8 cellular contexts compared by ENCODE assay signal in the genomic region with DNA sequence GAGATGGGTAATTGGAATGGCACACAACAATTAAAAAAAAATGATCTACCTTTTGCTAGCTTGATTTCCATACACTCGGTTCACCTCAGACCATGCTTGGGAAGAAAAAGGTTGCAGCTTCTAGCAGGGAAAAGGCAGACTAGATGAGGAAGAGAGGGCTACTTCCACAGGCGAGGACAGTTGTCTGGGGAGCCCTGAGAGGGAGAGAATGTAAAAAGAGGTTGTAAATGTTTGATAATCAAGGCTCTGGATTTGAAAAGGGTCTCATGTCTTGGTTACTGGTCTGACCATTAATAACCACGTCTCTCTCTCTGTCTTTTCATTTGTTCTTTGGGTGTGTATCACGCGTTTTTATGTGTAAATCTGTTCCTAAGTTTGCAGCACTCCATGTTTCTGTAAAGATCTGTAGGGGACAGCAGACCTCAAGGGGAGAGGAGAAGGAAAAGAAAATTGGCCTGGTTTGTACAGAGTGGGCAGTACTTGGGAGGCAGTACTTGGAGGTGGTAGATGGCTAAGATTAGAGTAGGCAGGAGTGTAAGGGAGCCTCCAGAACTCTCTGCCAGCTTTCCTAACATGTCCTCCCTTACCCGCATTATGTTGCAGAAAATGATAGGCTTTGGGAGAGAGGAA. TPM values are rescaled to one million over a fixed set of nuclear protein-coding genes. Genes with fewer than 3 reads are reported as not detected.
A peak's percentile ranks its signal among the peaks of the same experiment; 100 is the strongest.
DNase-seq lines count a peak whose midpoint lies in the region; ATAC-seq and TF ChIP-seq lines count a peak whose summit lies in the region.

No MANE protein-coding gene starts in this region.

- no peaks in the 10 kb centered on the region for H3K27me3 Mint-ChIP-seq in naive thymus-derived CD8-positive, alpha-beta T cell

- TF ChIP-seq CTCF in RWPE1 (conservative IDR thresholded peaks at IDR 0.05; ENCODE audit: low read depth) (no peak), epithelial cell of proximal tubule (conservative IDR thresholded peaks at IDR 0.05; ENCODE audit: low read depth, low read length) (no peak)

- DNase-seq in NCI-H2171 treated with DMSO at 0.1 percent for 48 hours (lab: John Stamatoyannopoulos, UW) (peak; percentile 4), NCI-H2171 (lab: John Stamatoyannopoulos, UW) (no peak), RWPE1 (ENCODE audit: low spot score) (no peak), epithelial cell of proximal tubule (ENCODE audit: low read depth) (no peak), DMS79 treated with DMSO at 0.1 percent for 48 hours (lab: John Stamatoyannopoulos, UW) (no peak), T-helper 9 cell (no peak)
- no peak for DNase-seq in naive thymus-derived CD8-positive, alpha-beta T cell

- peak overlapping the region; percentile 79 for H3K4me3 ChIP-seq in epithelial cell of proximal tubule (ENCODE audit: low read depth, low read length)

- POLR2A ChIA-PET in RWPE1 (lab: Yijun Ruan, JAX; ENCODE audit: low non-redundant PET): no interaction called here
- POLR2A ChIA-PET in naive thymus-derived CD8-positive, alpha-beta T cell (lab: Charles Lee): interaction anchor here (0.6 to 2.6 kb wide), 4 partner anchors 13 to 669 kb away, joined by 3 to 15 read pairs (median 6); a partner anchor contains a TSS

- H3K27ac Mint-ChIP-seq in naive thymus-derived CD8-positive, alpha-beta T cell: peak overlapping the region; percentile 96 to 99 (median 98)

- CTCF ChIA-PET in RWPE1 (lab: Yijun Ruan, JAX): no interaction called here

- peak overlapping the region; percentile 66 for H3K27ac ChIP-seq in RWPE1

- peaks cover 0 to 11% (median 7%) of the 10 kb centered on the region in 3 donors for H3K36me3 Mint-ChIP-seq in naive thymus-derived CD8-positive, alpha-beta T cell

- no peaks in the 10 kb centered on the region for H3K9me3 Mint-ChIP-seq in naive thymus-derived CD8-positive, alpha-beta T cell

- ATAC-seq in HG02798 (IDR thresholded peaks at IDR 0.05; ENCODE audit: poor library complexity, unreplicated experiment): peak; percentile 17
- peak; percentile 4 to 5 for ATAC-seq in naive thymus-derived CD8-positive, alpha-beta T cell

- H3K4me3 Mint-ChIP-seq in naive thymus-derived CD8-positive, alpha-beta T cell: peak overlapping the region; percentile 95 to 100 (median 98)

- H3K4me1 Mint-ChIP-seq in naive thymus-derived CD8-positive, alpha-beta T cell: peaks cover 20 to 43% (median 39%) of the 10 kb centered on the region in 4 donors

RNA-seq across cellular contexts. Expression of a gene that starts 0.8 kb away (rescaled TPM):
- 6.1 and 6.4 TPM in 2 replicates for total RNA-seq in epithelial cell of proximal tubule
- total RNA-seq in naive thymus-derived CD8-positive, alpha-beta T cell: 10 to 100 TPM; 17.1 to 17.3 TPM
- polyA plus RNA-seq in naive thymus-derived CD8-positive, alpha-beta T cell: 10 to 100 TPM in 1 of 3 donors, 1 to 10 TPM in 2; 6.9 to 12.4 (median 7.3) TPM

RNA-seq across cellular contexts. Expression of a gene that starts 51.2 kb away (rescaled TPM):
- total RNA-seq in epithelial cell of proximal tubule: 0.29 and 0.98 TPM in 2 replicates
- total RNA-seq in naive thymus-derived CD8-positive, alpha-beta T cell: 10 to 100 TPM; 68.5 to 74.0 TPM
- 10 to 100 TPM in 2 of 3 donors, 1 to 10 TPM in 1; 3.4 to 10.9 (median 10.6) TPM for polyA plus RNA-seq in naive thymus-derived CD8-positive, alpha-beta T cell

Comparison
In these comparisons a context has a peak if more than half of its experiments do, and no peak if none do; other contexts are left out.
1. RNA of a gene that starts 51.2 kb away (total RNA-seq): 68.5 to 74.0 TPM in naive thymus-derived CD8-positive, alpha-beta T cell; 0.29 to 0.98 TPM in epithelial cell of proximal tubule; every median in the first group is over 10 times any median in the second.